25 cellular contexts compared by ENCODE assay signal in the genomic region with DNA sequence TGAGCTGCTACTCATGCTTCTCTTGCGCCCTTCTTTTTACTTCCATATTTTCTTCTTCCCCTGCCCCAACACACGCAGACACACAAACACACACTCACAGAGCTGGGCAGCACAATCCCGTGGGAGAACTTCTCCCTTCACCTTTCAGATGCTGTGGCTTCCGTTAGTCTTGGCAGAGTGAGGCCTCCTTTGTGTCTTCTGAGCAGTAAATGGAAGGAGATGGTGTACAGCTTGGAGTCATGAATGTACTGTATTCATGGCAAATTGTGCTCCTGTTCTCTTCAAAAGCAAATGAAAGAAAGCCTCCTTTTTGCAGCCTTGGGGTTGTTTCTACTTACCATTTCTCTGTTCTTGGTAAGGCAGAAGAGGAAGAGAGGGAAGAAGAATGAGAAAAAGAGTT.
"Had no signal": no experiment of that assay in that cellular context is flagged by ENCODE, and none has a peak within 500 bp of the region (broad histone marks: within the 10 kb centered on the region; RNA-seq: fewer than 3 reads in every experiment).

No MANE protein-coding gene starts in this region.

- H3K4me3 Mint-ChIP-seq: immature natural killer cell; natural killer cell; nephron progenitor cell; stimulated activated effector memory CD8-positive, alpha-beta T cell treated with anti-CD3 and anti-CD28 coated beads, Interleukin-12 subunit alpha, Interleukin-12 subunit beta, amount 100 ng/mL, for 72 hours; stimulated activated naive CD8-positive, alpha-beta T cell treated with anti-CD3 and anti-CD28 coated beads, Interleukin-15, amount 100 ng/mL, for 72 hours had no signal

- H3K36me3 ChIP-seq: left lung, lower lobe of right lung, ovary, right atrium auricular region, right lobe of liver, spleen, tibial nerve, upper lobe of left lung, vagina had no signal

- H3K27me3 ChIP-seq: left lung, ovary, right atrium auricular region, right lobe of liver, spleen, tibial nerve, upper lobe of left lung, vagina had no signal

- H3K9me3 Mint-ChIP-seq: nephron progenitor cell; stimulated activated effector memory CD8-positive, alpha-beta T cell treated with anti-CD3 and anti-CD28 coated beads, Interleukin-12 subunit alpha, Interleukin-12 subunit beta, amount 100 ng/mL, for 72 hours; stimulated activated naive CD8-positive, alpha-beta T cell treated with anti-CD3 and anti-CD28 coated beads, Interleukin-15, amount 100 ng/mL, for 72 hours had no signal

- ATAC-seq: left colon; left lung; lower lobe of right lung; natural killer cell; right lobe of liver; stimulated activated effector memory CD8-positive, alpha-beta T cell treated with anti-CD3 and anti-CD28 coated beads, Interleukin-12 subunit alpha, Interleukin-12 subunit beta, amount 100 ng/mL, for 72 hours; stimulated activated naive CD8-positive, alpha-beta T cell treated with anti-CD3 and anti-CD28 coated beads, Interleukin-15, amount 100 ng/mL, for 72 hours had no signal

- H3K27ac ChIP-seq: left lung, lower lobe of right lung, ovary, right atrium auricular region, right lobe of liver, skin epidermis, spleen, tibial nerve, upper lobe of left lung, vagina had no signal

- H3K27me3 Mint-ChIP-seq: stimulated activated naive CD8-positive, alpha-beta T cell treated with anti-CD3 and anti-CD28 coated beads, Interleukin-15, amount 100 ng/mL, for 72 hours had no signal

- H3K4me1 Mint-ChIP-seq: immature natural killer cell; natural killer cell; nephron progenitor cell; stimulated activated effector memory CD8-positive, alpha-beta T cell treated with anti-CD3 and anti-CD28 coated beads, Interleukin-12 subunit alpha, Interleukin-12 subunit beta, amount 100 ng/mL, for 72 hours; stimulated activated naive CD8-positive, alpha-beta T cell treated with anti-CD3 and anti-CD28 coated beads, Interleukin-15, amount 100 ng/mL, for 72 hours had no signal

- DNase-seq: hypothalamus; immature natural killer cell; kidney; left colon; left lung; lower lobe of right lung; mammary epithelial cell; mesenchymal stem cell; natural killer cell; nephron progenitor cell; ovary; right lobe of liver; spleen; stimulated activated CD4-positive, alpha-beta T cell treated with anti-CD3 and anti-CD28 coated beads, Interleukin-4, amount 100 ng/mL, for 24 hours; stimulated activated naive CD4-positive, alpha-beta T cell treated with Interleukin-2 at 50 U/mL for 16 hours; stimulated activated naive CD8-positive, alpha-beta T cell treated with anti-CD3 and anti-CD28 coated beads, Interleukin-15, amount 100 ng/mL, for 72 hours; substantia nigra; upper lobe of left lung had no signal

- H3K9me3 ChIP-seq: left lung, lower lobe of right lung, ovary, right atrium auricular region, right lobe of liver, spleen, tibial nerve, upper lobe of left lung, vagina had no signal

- H3K4me3 ChIP-seq: left lung, lower lobe of right lung, ovary, right atrium auricular region, right lobe of liver, skin epidermis, spleen, tibial nerve, upper lobe of left lung, vagina had no signal

- H3K4me1 ChIP-seq: left lung, lower lobe of right lung, right atrium auricular region, right lobe of liver, spleen, tibial nerve, upper lobe of left lung, vagina had no signal

- FAIRE-seq: islet of Langerhans, kidney had no signal

- H3K27ac Mint-ChIP-seq: immature natural killer cell; natural killer cell; nephron progenitor cell; progenitor cell of endocrine pancreas; stimulated activated effector memory CD8-positive, alpha-beta T cell treated with anti-CD3 and anti-CD28 coated beads, Interleukin-12 subunit alpha, Interleukin-12 subunit beta, amount 100 ng/mL, for 72 hours; stimulated activated naive CD8-positive, alpha-beta T cell treated with anti-CD3 and anti-CD28 coated beads, Interleukin-15, amount 100 ng/mL, for 72 hours had no signal

- H3K36me3 Mint-ChIP-seq: immature natural killer cell; natural killer cell; stimulated activated effector memory CD8-positive, alpha-beta T cell treated with anti-CD3 and anti-CD28 coated beads, Interleukin-12 subunit alpha, Interleukin-12 subunit beta, amount 100 ng/mL, for 72 hours had no signal
